In the genomic region with DNA sequence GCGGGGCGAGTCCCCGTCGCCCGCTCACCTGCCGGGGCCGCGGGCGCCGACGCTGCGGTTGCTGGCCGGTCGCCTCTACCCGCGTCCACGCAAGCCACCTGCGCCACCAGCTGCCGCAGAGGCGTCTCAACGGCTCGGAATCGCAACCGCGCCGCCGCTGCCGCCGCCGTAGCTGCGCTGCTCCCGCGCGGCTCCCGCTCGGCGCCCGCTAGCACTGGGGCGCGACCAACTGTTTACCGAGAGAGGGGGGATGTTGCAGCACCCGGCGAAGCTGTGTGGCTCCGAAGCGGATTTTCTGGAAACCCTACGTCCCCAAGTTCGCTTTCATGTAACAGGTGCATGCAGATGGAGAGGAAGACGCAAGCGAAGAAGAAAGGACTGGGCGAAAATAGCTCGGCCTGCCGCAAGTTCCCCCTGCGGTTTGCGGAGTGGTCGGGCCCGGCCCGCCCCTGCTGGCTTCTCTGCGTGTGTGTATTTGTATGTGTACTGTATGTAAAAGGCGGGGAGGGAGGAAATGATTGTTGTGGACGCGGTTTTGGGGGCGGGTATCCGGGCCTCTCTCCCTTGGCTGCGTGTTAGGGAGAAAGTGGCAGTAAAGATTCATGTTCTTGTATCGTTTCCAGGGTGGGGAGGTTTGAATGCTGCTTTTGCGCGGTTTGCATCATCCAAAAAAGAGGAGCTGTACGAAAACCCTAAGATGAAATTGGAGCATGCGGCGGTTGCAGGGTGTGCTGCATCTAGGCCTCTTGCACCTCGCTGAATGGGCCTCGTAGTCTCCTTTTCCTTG, we compare ENCODE assay signal across 8 cellular contexts. TPM values are rescaled to one million over a fixed set of nuclear protein-coding genes. Genes with fewer than 3 reads are reported as not detected.
DNase-seq lines count a peak whose midpoint lies in the region; ATAC-seq and TF ChIP-seq lines count a peak whose summit lies in the region.

TSS of gene PSIP1 (minus strand) at position 182 of the 787 bp plus-strand sequence. CDS start 782 bp downstream, outside the sequence.

- peak; percentile 79 for TF ChIP-seq POLR2A in Raji (IDR thresholded peaks at IDR 0.05; ENCODE audit: insufficient read depth, low read depth, low read length)

- H3K4me1 Mint-ChIP-seq in stimulated activated naive CD8-positive, alpha-beta T cell treated with anti-CD3 and anti-CD28 coated beads, Interleukin-15, amount 100 ng/mL, for 72 hours, result peaks cover 59% of the 10 kb centered on the region

- TF ChIP-seq EP300 in neural cell (conservative IDR thresholded peaks at IDR 0.05; ENCODE audit: poor library complexity, severe bottlenecking), result peak; percentile 64

- no peaks in the 10 kb centered on the region for H3K9me3 Mint-ChIP-seq in stimulated activated naive CD8-positive, alpha-beta T cell treated with anti-CD3 and anti-CD28 coated beads, Interleukin-15, amount 100 ng/mL, for 72 hours

- H3K4me1 ChIP-seq in Loucy (ENCODE audit: insufficient read depth, low read length, poor library complexity, severe bottlenecking), result peaks cover 56% of the 10 kb centered on the region

- peak; percentile 85 for DNase-seq in ELR (ENCODE audit: low read depth)
- DNase-seq in H7, result peak; percentile 80
- peak; percentile 82 for DNase-seq in activated effector memory CD4-positive, alpha-beta T cell treated with Interleukin-2 at 50 U/mL for 16 hours
- DNase-seq in fibroblast of the conjunctiva (ENCODE audit: low read depth), result peak; percentile 85
- peak; percentile 89 to 93 for DNase-seq in stimulated activated naive CD8-positive, alpha-beta T cell treated with anti-CD3 and anti-CD28 coated beads, Interleukin-15, amount 100 ng/mL, for 72 hours

- no peaks in the 10 kb centered on the region for H3K27me3 Mint-ChIP-seq in stimulated activated naive CD8-positive, alpha-beta T cell treated with anti-CD3 and anti-CD28 coated beads, Interleukin-15, amount 100 ng/mL, for 72 hours

- peak within 1 kb of the TSS; percentile 97 for H3K4me2 ChIP-seq in Loucy (ENCODE audit: low read depth, low read length, poor library complexity, severe bottlenecking)
- peak within 1 kb of the TSS; percentile 96 for H3K4me2 ChIP-seq in neural cell (ENCODE audit: low read length)

- H3K36me3 ChIP-seq in H7 (replicated peaks; ENCODE audit: control insufficient read depth, insufficient read depth, low read length) (peaks cover 10% of the 10 kb centered on the region), Loucy (ENCODE audit: insufficient read depth, low read length) (peaks cover 10% of the 10 kb centered on the region), neural cell (ENCODE audit: insufficient read depth, low read length) (peaks cover 11% of the 10 kb centered on the region)

- H2AFZ ChIP-seq in Loucy (ENCODE audit: low read length) (peak within 1 kb of the TSS; percentile 80), neural cell (ENCODE audit: low read depth, low read length) (peak within 1 kb of the TSS; percentile 62)

- H3K9me3 ChIP-seq in Loucy (ENCODE audit: insufficient read depth, low read depth, low read length) (no peaks in the 10 kb centered on the region), neural cell (ENCODE audit: low read length) (no peaks in the 10 kb centered on the region)

- H3K27ac Mint-ChIP-seq in stimulated activated naive CD8-positive, alpha-beta T cell treated with anti-CD3 and anti-CD28 coated beads, Interleukin-15, amount 100 ng/mL, for 72 hours, result peak within 1 kb of the TSS; percentile 100

- peak within 1 kb of the TSS; percentile 90 to 91 for H3K4me3 Mint-ChIP-seq in stimulated activated naive CD8-positive, alpha-beta T cell treated with anti-CD3 and anti-CD28 coated beads, Interleukin-15, amount 100 ng/mL, for 72 hours

- peaks cover 47% of the 10 kb centered on the region for H3K79me2 ChIP-seq in Loucy (ENCODE audit: insufficient read depth, low read length)
- peaks cover 41% of the 10 kb centered on the region for H3K79me2 ChIP-seq in neural cell (replicated peaks; ENCODE audit: insufficient read depth, low read length)

- H4K20me1 ChIP-seq in Loucy (ENCODE audit: insufficient read depth, low read length, poor library complexity, severe bottlenecking), result peaks cover 41% of the 10 kb centered on the region
- H4K20me1 ChIP-seq in neural cell (ENCODE audit: insufficient read depth), result peaks cover 6% of the 10 kb centered on the region

- no peak for TF ChIP-seq CTCF in Loucy (conservative IDR thresholded peaks at IDR 0.05; ENCODE audit: low read length)
- peak; percentile 52 for TF ChIP-seq CTCF in neural cell (IDR thresholded peaks at IDR 0.05; ENCODE audit: poor library complexity, severe bottlenecking)

- peak; percentile 29 for TF ChIP-seq RAD21 in neural cell (conservative IDR thresholded peaks at IDR 0.05)

- H3K9ac ChIP-seq in Loucy (ENCODE audit: low read depth, low read length, poor library complexity, severe bottlenecking) (peak within 1 kb of the TSS; percentile 92), neural cell (ENCODE audit: low read length) (peak within 1 kb of the TSS; percentile 97)

- H3K27me3 ChIP-seq in H7 (ENCODE audit: control insufficient read depth, insufficient read depth, low read length) (no peaks in the 10 kb centered on the region), Loucy (ENCODE audit: insufficient read depth, low read length, poor library complexity, severe bottlenecking) (peaks cover 4% of the 10 kb centered on the region), neural cell (ENCODE audit: insufficient read depth, low read depth, low read length) (no peaks in the 10 kb centered on the region)

- peak within 1 kb of the TSS; percentile 99 for H3K27ac ChIP-seq in neural cell (ENCODE audit: low read length)

- H3K9me2 ChIP-seq in Loucy (replicated peaks; ENCODE audit: low read depth, low read length), result no peaks in the 10 kb centered on the region
- no peaks in the 10 kb centered on the region for H3K9me2 ChIP-seq in neural cell (ENCODE audit: insufficient read depth, low read length)

- peak; percentile 91 for ATAC-seq in stimulated activated naive CD8-positive, alpha-beta T cell treated with anti-CD3 and anti-CD28 coated beads, Interleukin-15, amount 100 ng/mL, for 72 hours

- H3K4me3 ChIP-seq in H7 (ENCODE audit: insufficient read depth, low read depth, low read length) (peak within 1 kb of the TSS; percentile 97), Loucy (ENCODE audit: low read length, poor library complexity, severe bottlenecking) (peak within 1 kb of the TSS; percentile 89), neural cell (ENCODE audit: low read length) (peak within 1 kb of the TSS; percentile 76)

- H3F3A ChIP-seq in Loucy (ENCODE audit: low read depth) (no peaks in the 10 kb centered on the region), neural cell (ENCODE audit: insufficient read depth, low read length, poor library complexity, severe bottlenecking) (no peaks in the 10 kb centered on the region)

TF ChIP-seq in neural cell, 6 proteins besides CTCF, POLR2A, EP300 and RAD21:
- TF ChIP-seq POLR2AphosphoS5 (IDR thresholded peaks at IDR 0.05), result peak; percentile 94
- peak; percentile 64 for TF ChIP-seq MXI1 (conservative IDR thresholded peaks at IDR 0.05; ENCODE audit: poor library complexity, severe bottlenecking)
- TF ChIP-seq SMC3 (conservative IDR thresholded peaks at IDR 0.05; ENCODE audit: poor library complexity), result peak; percentile 34
- TF ChIP-seq, protein P1, sequence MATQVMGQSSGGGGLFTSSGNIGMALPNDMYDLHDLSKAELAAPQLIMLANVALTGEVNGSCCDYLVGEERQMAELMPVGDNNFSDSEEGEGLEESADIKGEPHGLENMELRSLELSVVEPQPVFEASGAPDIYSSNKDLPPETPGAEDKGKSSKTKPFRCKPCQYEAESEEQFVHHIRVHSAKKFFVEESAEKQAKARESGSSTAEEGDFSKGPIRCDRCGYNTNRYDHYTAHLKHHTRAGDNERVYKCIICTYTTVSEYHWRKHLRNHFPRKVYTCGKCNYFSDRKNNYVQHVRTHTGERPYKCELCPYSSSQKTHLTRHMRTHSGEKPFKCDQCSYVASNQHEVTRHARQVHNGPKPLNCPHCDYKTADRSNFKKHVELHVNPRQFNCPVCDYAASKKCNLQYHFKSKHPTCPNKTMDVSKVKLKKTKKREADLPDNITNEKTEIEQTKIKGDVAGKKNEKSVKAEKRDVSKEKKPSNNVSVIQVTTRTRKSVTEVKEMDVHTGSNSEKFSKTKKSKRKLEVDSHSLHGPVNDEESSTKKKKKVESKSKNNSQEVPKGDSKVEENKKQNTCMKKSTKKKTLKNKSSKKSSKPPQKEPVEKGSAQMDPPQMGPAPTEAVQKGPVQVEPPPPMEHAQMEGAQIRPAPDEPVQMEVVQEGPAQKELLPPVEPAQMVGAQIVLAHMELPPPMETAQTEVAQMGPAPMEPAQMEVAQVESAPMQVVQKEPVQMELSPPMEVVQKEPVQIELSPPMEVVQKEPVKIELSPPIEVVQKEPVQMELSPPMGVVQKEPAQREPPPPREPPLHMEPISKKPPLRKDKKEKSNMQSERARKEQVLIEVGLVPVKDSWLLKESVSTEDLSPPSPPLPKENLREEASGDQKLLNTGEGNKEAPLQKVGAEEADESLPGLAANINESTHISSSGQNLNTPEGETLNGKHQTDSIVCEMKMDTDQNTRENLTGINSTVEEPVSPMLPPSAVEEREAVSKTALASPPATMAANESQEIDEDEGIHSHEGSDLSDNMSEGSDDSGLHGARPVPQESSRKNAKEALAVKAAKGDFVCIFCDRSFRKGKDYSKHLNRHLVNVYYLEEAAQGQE (IDR thresholded peaks at IDR 0.05; ENCODE audit: borderline replicate concordance), result peak; percentile 76
- TF ChIP-seq TAF1 (IDR thresholded peaks at IDR 0.05; ENCODE audit: low read depth), result peak; percentile 95
- no peak for TF ChIP-seq EZH2 (IDR thresholded peaks at IDR 0.05; ENCODE audit: borderline replicate concordance, insufficient read depth, low read length, poor library complexity, severe bottlenecking)

RNA-seq across cellular contexts. Expression of gene PSIP1, which starts in this region (rescaled TPM):
- total RNA-seq in H7 (2014; rRNA removed; shearing (Covaris generic)), result 125 and 230 TPM in 2 replicates
- polyA plus RNA-seq in neural cell, result 304 and 339 TPM in 2 replicates
- polyA minus RNA-seq in neural cell, result 267 and 294 TPM in 2 replicates

Comparison
In these comparisons a context has a peak if more than half of its experiments do, and no peak if none do; other contexts are left out.
1. Peak in every context shown above with its lines: DNase-seq, ATAC-seq, H3K4me3 ChIP-seq and H3K27ac ChIP-seq.